In genomic region chr16:85331685-85332084, GRCh38 we compare ENCODE assay signal across 19 cellular contexts.
DNase-seq lines count a peak whose midpoint lies in the region; ATAC-seq, FAIRE-seq and TF ChIP-seq lines count a peak whose summit lies in the region.
"Had no signal": no experiment of that assay in that cellular context is flagged by ENCODE, and none has a peak within 500 bp of the region (broad histone marks: within the 10 kb centered on the region; RNA-seq: fewer than 3 reads in every experiment).

No MANE protein-coding gene starts in this region.

- peak overlapping the region; percentile 40 for H3K27ac ChIP-seq in RWPE1
- H3K27ac ChIP-seq in transverse colon: peak overlapping the region in 2 of 4 donors; percentile 31 to 39
- no peak overlapping the region for H3K27ac ChIP-seq in GM23248
- H3K27ac ChIP-seq in heart left ventricle: no peak overlapping the region
- H3K27ac ChIP-seq: HL-60, SJSA1 had no signal

- peak; percentile 57 for DNase-seq in LoVo (ENCODE audit: low spot score)
- DNase-seq in RWPE1 (ENCODE audit: low spot score): peak; percentile 63
- DNase-seq in left colon: peak; percentile 70 to 86
- peak; percentile 79 for DNase-seq in transverse colon
- DNase-seq in H54 (ENCODE audit: insufficient read length, low spot score): no peak
- DNase-seq in GM23248: no peak
- DNase-seq in heart left ventricle: no peak
- DNase-seq: ACHN, AML-193, DMS 273 treated with DMSO at 0.1 percent for 48 hours, HCEC 1CT, NCI-H146, NCI-H2107, NCI-H2227 treated with DMSO at 0.1 percent for 48 hours, NCI-H524 treated with DMSO at 0.1 percent for 48 hours, SW 1271 had no signal

- TF ChIP-seq EP300 in transverse colon (IDR thresholded peaks at IDR 0.05; ENCODE audit: low read depth): no peak

- TF ChIP-seq POLR2A in transverse colon (IDR thresholded peaks at IDR 0.05) (no peak), H54 (IDR thresholded peaks at IDR 0.05; ENCODE audit: low read depth, low read length) (no peak), heart left ventricle (IDR thresholded peaks at IDR 0.05) (no peak)

- no peak overlapping the region for H2AFZ ChIP-seq in GM23248

- H3K9me2 ChIP-seq in GM23248 (ENCODE audit: insufficient read depth): no peaks in the 10 kb centered on the region

- no peak overlapping the region for H3K9ac ChIP-seq in GM23248

- H3K4me1 ChIP-seq in transverse colon (peaks cover 31 to 74% (median 56%) of the 10 kb centered on the region in 4 donors), GM23248 (ENCODE audit: insufficient read depth) (peaks cover 7% of the 10 kb centered on the region; the same call in 1 of the 2 replicates), heart left ventricle (peaks cover 0 to 39% (median 21%) of the 10 kb centered on the region in 12 donors)

- no peaks in the 10 kb centered on the region for H3K9me3 ChIP-seq in transverse colon
- no peaks in the 10 kb centered on the region for H3K9me3 ChIP-seq in GM23248 (ENCODE audit: low read depth)
- H3K9me3 ChIP-seq in heart left ventricle: no peaks in the 10 kb centered on the region
- H3K9me3 ChIP-seq: SJSA1 had no signal

- 49% methylated on average over 7 of the region's 7 CpGs; no CpG with 5 or more reads in 1 of the 2 donors for WGBS in transverse colon (ENCODE audit: low coverage in 1 of 2), 2 donors
- WGBS in GM23248 (ENCODE audit: low coverage in 1 of 2, low lambda C conversion rate in 2 of 2, missing lambda C conversion rate in 2 of 2), 2 experiments: 64 to 67% methylated on average over 7 of the region's 7 CpGs
- WGBS in heart left ventricle, 4 donors: 65 to 96% (median 69%) methylated on average over 3 to 7 of the region's 7 CpGs

- no peaks in the 10 kb centered on the region for H3F3A ChIP-seq in GM23248 (ENCODE audit: insufficient read depth)

- H3K79me2 ChIP-seq in GM23248 (ENCODE audit: insufficient read depth): peaks cover 53% of the 10 kb centered on the region

- ATAC-seq in left colon (peak; percentile 37), heart left ventricle (no peak)

- no peak for TF ChIP-seq CTCF in RWPE1 (conservative IDR thresholded peaks at IDR 0.05; ENCODE audit: low read depth)
- TF ChIP-seq CTCF in transverse colon (IDR thresholded peaks at IDR 0.05): no peak
- no peak for TF ChIP-seq CTCF in heart left ventricle (IDR thresholded peaks at IDR 0.05)

- H3K36me3 ChIP-seq in transverse colon: no peaks in the 10 kb centered on the region
- H3K36me3 ChIP-seq in GM23248 (ENCODE audit: low read depth): no peaks in the 10 kb centered on the region
- H3K36me3 ChIP-seq in heart left ventricle: no peaks in the 10 kb centered on the region

- CTCF ChIA-PET in RWPE1 (lab: Yijun Ruan, JAX): interaction anchor here (0.5 to 1.0 kb wide), 4 partner anchors 40 to 392 kb away, joined by 3 to 5 read pairs (median 4); no protein-coding TSS in a partner anchor

- intact Hi-C loops in left colon (cut with DNase I, micrococcal nuclease): no loop called here
- intact Hi-C loops in transverse colon (cut with DNase I; ENCODE audit: low total_unique reads): no loop called here
- intact Hi-C loops in heart left ventricle (cut with DNase I): no loop called here

- in situ Hi-C loops in transverse colon (cut with MboI; ENCODE audit: low pct_ligation_motif_present in 1 of 4, low pct_unique_long_range_greater_than_20kb in 1 of 4, low sequenced_read_pairs in 3 of 4): no loop called here
- in situ Hi-C loops in GM23248 (cut with MboI): no loop called here

- FAIRE-seq in H54 (lab: Jason Lieb, UNC): no peak
- FAIRE-seq: HTR-8/SVneo had no signal

- H3K27me3 ChIP-seq in transverse colon (no peaks in the 10 kb centered on the region), GM23248 (replicated peaks; ENCODE audit: insufficient read depth) (no peaks in the 10 kb centered on the region), heart left ventricle (peaks cover 0 to 26% (median 0%) of the 10 kb centered on the region in 9 donors)
- H3K27me3 ChIP-seq: SJSA1 had no signal

- POLR2A ChIA-PET in RWPE1 (lab: Yijun Ruan, JAX; ENCODE audit: low non-redundant PET): no interaction called here

- no peak overlapping the region for H3K4me2 ChIP-seq in GM23248 (ENCODE audit: unreplicated experiment)

- no peak overlapping the region for H3K4me3 ChIP-seq in transverse colon
- H3K4me3 ChIP-seq in GM23248: no peak overlapping the region
- H3K4me3 ChIP-seq in heart left ventricle: no peak overlapping the region
- H3K4me3 ChIP-seq: SJSA1 had no signal

- no peaks in the 10 kb centered on the region; the same call in 1 of the 2 replicates for H4K20me1 ChIP-seq in GM23248 (ENCODE audit: insufficient read depth)

Comparison
In these comparisons a context has a peak if more than half of its experiments do, and no peak if none do; other contexts are left out.
1. DNase-seq: peak in LoVo (single experiment), RWPE1 (single experiment), left colon (2 of 2) and transverse colon (single experiment); none in H54 (single experiment), GM23248 (single experiment) and heart left ventricle (0 of 5).